8 cellular contexts compared by ENCODE assay signal in genomic region chr4:55321707-55322264, GRCh38. TPM values are rescaled to one million over a fixed set of nuclear protein-coding genes. Genes with fewer than 3 reads are reported as not detected.
DNase-seq lines count a peak whose midpoint lies in the region; ATAC-seq and TF ChIP-seq lines count a peak whose summit lies in the region.

No MANE protein-coding gene starts in this region.

- POLR2A ChIA-PET in CD4-positive, alpha-beta T cell (lab: Charles Lee), result no interaction called here
- POLR2A ChIA-PET in activated CD4-positive, alpha-beta T cell treated with anti-CD3 and anti-CD28 coated beads for 36 hours (lab: Charles Lee), result no interaction called here

- 0 to 11% methylated on average over 1 to 6 of the region's 8 CpGs for WGBS in endodermal cell (ENCODE audit: insufficient coverage in 1 of 2, insufficient read length in 1 of 2), 2 experiments
- WGBS in testis, 2 donors, result 34 to 46% methylated on average over 8 of the region's 8 CpGs

- no peak overlapping the region for H3K4me3 ChIP-seq in HAP-1
- no peak overlapping the region for H3K4me3 ChIP-seq in endodermal cell (ENCODE audit: low read length)
- H3K4me3 ChIP-seq in testis, result no peak overlapping the region

- in situ Hi-C loops in HAP-1 (cut with MboI; ENCODE audit: low sequenced_read_pairs), result loop anchor here (10.0 to 25.0 kb wide), 2 partner anchors 357 to 1009 kb away; no protein-coding TSS in a partner anchor

- no peak overlapping the region for H3K27ac ChIP-seq in CD4-positive, alpha-beta T cell (ENCODE audit: low read depth, low read length)
- no peak overlapping the region for H3K27ac ChIP-seq in endodermal cell (ENCODE audit: low read depth, low read length)
- no peak overlapping the region for H3K27ac ChIP-seq in testis

- no peaks in the 10 kb centered on the region for H3K9me3 ChIP-seq in CD4-positive, alpha-beta T cell (ENCODE audit: control insufficient read depth, low read length)
- H3K9me3 ChIP-seq in HAP-1, result no peaks in the 10 kb centered on the region
- H3K9me3 ChIP-seq in endodermal cell (ENCODE audit: control insufficient read depth, low read length), result no peaks in the 10 kb centered on the region
- H3K9me3 ChIP-seq in testis, result no peaks in the 10 kb centered on the region

- peak in 7 of 10 experiments; percentile 4 to 20 (median 12) for DNase-seq in CD4-positive, alpha-beta T cell
- DNase-seq in HAP-1 (ENCODE audit: low spot score in 2 of 2) (peak; percentile 72 to 88), NCI-H345 (lab: John Stamatoyannopoulos, UW) (peak; percentile 57), endodermal cell (peak; percentile 94), middle frontal gyrus (ENCODE audit: extremely low spot score, low spot score) (peak; percentile 78), testis (peak; percentile 88)
- DNase-seq in activated CD4-positive, alpha-beta T cell treated with anti-CD3 and anti-CD28 coated beads for 36 hours, result peak; percentile 85

- H3K36me3 Mint-ChIP-seq in CD4-positive, alpha-beta T cell (ENCODE audit: low read depth), result no peaks in the 10 kb centered on the region
- H3K36me3 Mint-ChIP-seq in activated CD4-positive, alpha-beta T cell treated with anti-CD3 and anti-CD28 coated beads for 36 hours (ENCODE audit: low read depth), result no peaks in the 10 kb centered on the region
- no peaks in the 10 kb centered on the region for H3K36me3 Mint-ChIP-seq in endodermal cell (ENCODE audit: low read depth)

- H3K4me1 Mint-ChIP-seq in CD4-positive, alpha-beta T cell (ENCODE audit: low read depth), result peaks cover 18% of the 10 kb centered on the region
- peaks cover 35% of the 10 kb centered on the region for H3K4me1 Mint-ChIP-seq in activated CD4-positive, alpha-beta T cell treated with anti-CD3 and anti-CD28 coated beads for 36 hours
- no peaks in the 10 kb centered on the region for H3K4me1 Mint-ChIP-seq in endodermal cell

- no peak for ATAC-seq in CD4-positive, alpha-beta T cell (ENCODE audit: poor library complexity)
- ATAC-seq in activated CD4-positive, alpha-beta T cell treated with anti-CD3 and anti-CD28 coated beads for 36 hours, result no peak
- ATAC-seq in HG03159 (IDR thresholded peaks at IDR 0.05; ENCODE audit: unreplicated experiment), result no peak

- H3K9me3 Mint-ChIP-seq in CD4-positive, alpha-beta T cell, result no peaks in the 10 kb centered on the region
- peaks cover 3% of the 10 kb centered on the region for H3K9me3 Mint-ChIP-seq in activated CD4-positive, alpha-beta T cell treated with anti-CD3 and anti-CD28 coated beads for 36 hours (ENCODE audit: low read depth)
- no peaks in the 10 kb centered on the region for H3K9me3 Mint-ChIP-seq in endodermal cell

- no peaks in the 10 kb centered on the region for H3K27me3 ChIP-seq in CD4-positive, alpha-beta T cell (ENCODE audit: control insufficient read depth, insufficient read depth, low read length)
- peaks cover 29% of the 10 kb centered on the region for H3K27me3 ChIP-seq in HAP-1 (ENCODE audit: low read depth)
- no peaks in the 10 kb centered on the region for H3K27me3 ChIP-seq in endodermal cell (ENCODE audit: control insufficient read depth, insufficient read depth, low read length, poor library complexity, severe bottlenecking)
- no peaks in the 10 kb centered on the region for H3K27me3 ChIP-seq in testis

- H3K9ac ChIP-seq in endodermal cell (ENCODE audit: extremely low read depth, low read length, poor library complexity, severe bottlenecking), result no peak overlapping the region

- CTCF ChIA-PET in CD4-positive, alpha-beta T cell (lab: Charles Lee), result interaction anchor here (1.2 kb wide), 1 partner anchor 9 kb away, joined by 7 read pairs; no protein-coding TSS in a partner anchor
- CTCF ChIA-PET in activated CD4-positive, alpha-beta T cell treated with anti-CD3 and anti-CD28 coated beads for 36 hours (lab: Charles Lee), result interaction anchor here (0.7 to 4.2 kb wide), 16 partner anchors 9 to 1003 kb away, joined by 3 to 24 read pairs (median 4); partner anchors contain the start of genes SRD5A3 and TMEM165

- H3K4me1 ChIP-seq in HAP-1 (no peaks in the 10 kb centered on the region), endodermal cell (ENCODE audit: control insufficient read depth, insufficient read depth, low read length) (no peaks in the 10 kb centered on the region), testis (no peaks in the 10 kb centered on the region)

- no peaks in the 10 kb centered on the region for H3K36me3 ChIP-seq in HAP-1 (replicated peaks)
- no peaks in the 10 kb centered on the region for H3K36me3 ChIP-seq in endodermal cell (ENCODE audit: control insufficient read depth, insufficient read depth, low read length)
- no peaks in the 10 kb centered on the region for H3K36me3 ChIP-seq in testis (ENCODE audit: low read depth, missing control alignments)

- intact Hi-C loops in CD4-positive, alpha-beta T cell (cut with DNase I, micrococcal nuclease), result loop anchor here (5.0 to 10.0 kb wide), 2 partner anchors 997 to 999 kb away; no protein-coding TSS in a partner anchor
- intact Hi-C loops in activated CD4-positive, alpha-beta T cell treated with anti-CD3 and anti-CD28 coated beads for 36 hours (cut with DNase I, micrococcal nuclease), result loop anchor here (1.0 to 5.0 kb wide), 6 partner anchors 134 to 999 kb away; no protein-coding TSS in a partner anchor
- intact Hi-C loops in testis (cut with DNase I; ENCODE audit: low total_unique reads), result no loop called here

- TF ChIP-seq CTCF in CD4-positive, alpha-beta T cell (IDR thresholded peaks at IDR 0.05), result no peak
- TF ChIP-seq CTCF in endodermal cell (conservative IDR thresholded peaks at IDR 0.05) (peak; percentile 93), testis (IDR thresholded peaks at IDR 0.05) (peak in 2 of 3 experiments; percentile 44 to 60)

- no peak overlapping the region for H3K4me3 Mint-ChIP-seq in CD4-positive, alpha-beta T cell
- no peak overlapping the region for H3K4me3 Mint-ChIP-seq in activated CD4-positive, alpha-beta T cell treated with anti-CD3 and anti-CD28 coated beads for 36 hours
- no peak overlapping the region for H3K4me3 Mint-ChIP-seq in endodermal cell

- no peak overlapping the region for H3K27ac Mint-ChIP-seq in CD4-positive, alpha-beta T cell
- H3K27ac Mint-ChIP-seq in activated CD4-positive, alpha-beta T cell treated with anti-CD3 and anti-CD28 coated beads for 36 hours, result no peak overlapping the region
- no peak overlapping the region for H3K27ac Mint-ChIP-seq in endodermal cell

- TF ChIP-seq POLR2A in testis (IDR thresholded peaks at IDR 0.05), result no peak

- H3K27me3 Mint-ChIP-seq in CD4-positive, alpha-beta T cell, result no peaks in the 10 kb centered on the region
- peaks cover 2% of the 10 kb centered on the region for H3K27me3 Mint-ChIP-seq in activated CD4-positive, alpha-beta T cell treated with anti-CD3 and anti-CD28 coated beads for 36 hours
- no peaks in the 10 kb centered on the region for H3K27me3 Mint-ChIP-seq in endodermal cell (ENCODE audit: insufficient read depth)

RNA-seq across cellular contexts. Expression of gene SRD5A3, which starts 24.3 kb away (rescaled TPM):
- total RNA-seq in CD4-positive, alpha-beta T cell, result 1 to 10 TPM; 2.1 to 2.2 TPM
- total RNA-seq in activated CD4-positive, alpha-beta T cell treated with anti-CD3 and anti-CD28 coated beads for 36 hours, result 10 to 100 TPM; 20.5 to 24.6 TPM
- total RNA-seq in endodermal cell (10 to 100 TPM; 34.5 to 37.1 TPM), testis (1 to 10 TPM; 4.9 to 8.0 TPM)
- 26.9 TPM for polyA plus RNA-seq in endodermal cell (2013, experiment 1 of 2)
- polyA plus RNA-seq in endodermal cell (2013, experiment 2 of 2), result 23.4 TPM
- polyA plus RNA-seq in testis (ENCODE audit: insufficient read depth, low read depth, low replicate concordance), result 7.8 TPM

Comparison
In these comparisons a context has a peak if more than half of its experiments do, and no peak if none do; other contexts are left out.
1. DNase-seq: peak in every context shown above with its lines; median percentile 94 in endodermal cell; 88 in testis; 85 in activated CD4-positive, alpha-beta T cell treated with anti-CD3 and anti-CD28 coated beads for 36 hours; 80 in HAP-1; 78 in middle frontal gyrus; 57 in NCI-H345; 12 in CD4-positive, alpha-beta T cell.